8 cellular contexts compared by ENCODE assay signal in the genomic region with DNA sequence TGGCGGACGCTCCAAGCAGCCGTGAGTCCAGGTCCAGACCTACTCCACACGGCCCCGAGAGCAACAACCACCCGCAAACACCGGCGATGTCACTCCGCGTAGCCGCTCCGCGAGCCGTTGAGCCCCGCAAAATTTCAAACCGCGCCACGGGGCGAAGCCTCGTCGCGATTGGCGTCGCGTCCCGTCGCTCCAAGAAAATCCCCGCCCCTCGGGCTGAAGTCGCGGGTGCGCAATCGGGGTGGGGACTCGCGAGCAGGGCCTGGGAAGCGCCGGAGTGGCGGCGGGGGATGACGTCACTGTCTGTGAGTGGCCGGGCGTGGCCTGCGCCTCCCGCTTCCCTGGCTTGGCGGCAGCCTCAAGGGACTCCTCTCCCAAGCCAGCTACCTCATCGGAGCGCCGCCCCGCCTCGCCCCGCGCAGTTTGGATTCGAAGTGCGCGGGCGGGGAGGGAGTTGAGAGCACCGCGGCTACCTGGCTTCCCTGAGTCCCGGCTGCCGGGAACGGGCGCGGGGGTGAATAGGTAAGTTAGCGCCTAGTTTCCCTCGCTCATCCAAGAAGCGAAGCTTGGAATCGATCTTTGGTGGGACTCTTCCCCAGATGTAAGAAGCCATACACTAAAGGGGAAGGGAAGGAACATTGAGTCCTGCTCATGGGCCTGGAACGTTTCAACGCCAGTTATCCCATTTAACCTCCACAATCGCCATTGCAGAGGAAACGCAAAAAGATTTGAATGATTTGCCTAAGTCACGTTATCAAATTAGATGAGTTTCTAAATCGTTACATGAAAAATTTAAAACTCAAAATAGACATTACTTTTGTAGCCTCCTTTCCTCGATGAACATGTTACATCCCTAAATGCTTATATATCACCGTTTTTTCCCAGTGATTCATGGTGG. TPM values are rescaled to one million over a fixed set of nuclear protein-coding genes. Genes with fewer than 3 reads are reported as not detected.
DNase-seq lines count a peak whose midpoint lies in the region; ATAC-seq and TF ChIP-seq lines count a peak whose summit lies in the region.

A gene with protein sequence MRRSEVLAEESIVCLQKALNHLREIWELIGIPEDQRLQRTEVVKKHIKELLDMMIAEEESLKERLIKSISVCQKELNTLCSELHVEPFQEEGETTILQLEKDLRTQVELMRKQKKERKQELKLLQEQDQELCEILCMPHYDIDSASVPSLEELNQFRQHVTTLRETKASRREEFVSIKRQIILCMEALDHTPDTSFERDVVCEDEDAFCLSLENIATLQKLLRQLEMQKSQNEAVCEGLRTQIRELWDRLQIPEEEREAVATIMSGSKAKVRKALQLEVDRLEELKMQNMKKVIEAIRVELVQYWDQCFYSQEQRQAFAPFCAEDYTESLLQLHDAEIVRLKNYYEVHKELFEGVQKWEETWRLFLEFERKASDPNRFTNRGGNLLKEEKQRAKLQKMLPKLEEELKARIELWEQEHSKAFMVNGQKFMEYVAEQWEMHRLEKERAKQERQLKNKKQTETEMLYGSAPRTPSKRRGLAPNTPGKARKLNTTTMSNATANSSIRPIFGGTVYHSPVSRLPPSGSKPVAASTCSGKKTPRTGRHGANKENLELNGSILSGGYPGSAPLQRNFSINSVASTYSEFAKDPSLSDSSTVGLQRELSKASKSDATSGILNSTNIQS (minus strand): TSS at position 119 of the 895 bp plus-strand sequence. CDS start 118 bp downstream, at position 1.

- H3K36me3 ChIP-seq in BE2C (peaks cover 14% of the 10 kb centered on the region), colonic mucosa (no peaks in the 10 kb centered on the region)

- peak within 1 kb of the TSS; percentile 82 for H3K4me3 ChIP-seq in BE2C (ENCODE audit: low read depth, low read length)
- H3K4me3 ChIP-seq in colonic mucosa = peak within 1 kb of the TSS; percentile 99

- intact Hi-C loops in colonic mucosa (cut with DNase I) = no loop called here

- H3K27ac ChIP-seq in colonic mucosa (peak within 1 kb of the TSS; percentile 71), layer of hippocampus (ENCODE audit: low read depth, low read length) (peak within 1 kb of the TSS; percentile 60)

- H3K4me1 ChIP-seq in BE2C = no peaks in the 10 kb centered on the region
- peaks cover 6% of the 10 kb centered on the region for H3K4me1 ChIP-seq in colonic mucosa

- peak within 1 kb of the TSS; percentile 88 to 98 for H3K9ac ChIP-seq in colonic mucosa (ENCODE audit: low read depth in 2 of 2, low read length in 2 of 2)

- TF ChIP-seq CTCF in BE2C (IDR thresholded peaks at IDR 0.05; ENCODE audit: low read depth, low read length) (no peak), colonic mucosa (IDR thresholded peaks at IDR 0.05) (no peak)

- peak; percentile 96 for ATAC-seq in HG03460 (IDR thresholded peaks at IDR 0.05; ENCODE audit: unreplicated experiment)

- no peaks in the 10 kb centered on the region for H3K27me3 ChIP-seq in BE2C
- no peaks in the 10 kb centered on the region for H3K27me3 ChIP-seq in colonic mucosa
- no peaks in the 10 kb centered on the region for H3K27me3 ChIP-seq in layer of hippocampus (ENCODE audit: control insufficient read depth, insufficient read depth, low read length)

- H3K9me3 ChIP-seq in BE2C = no peaks in the 10 kb centered on the region
- no peaks in the 10 kb centered on the region for H3K9me3 ChIP-seq in colonic mucosa

- peak; percentile 99 for DNase-seq in BE2C
- DNase-seq in GM19240 (ENCODE audit: insufficient read length, low spot score) = peak; percentile 94
- peak; percentile 95 to 99 for DNase-seq in NCI-H526 (lab: John Stamatoyannopoulos, UW)
- peak; percentile 99 for DNase-seq in activated CD4-positive, alpha-beta T cell treated with anti-CD3 and anti-CD28 coated beads for 48 hours
- DNase-seq in colonic mucosa = peak; percentile 98
- DNase-seq in stimulated activated CD4-positive, alpha-beta T cell treated with anti-CD3 and anti-CD28 coated beads, Interleukin-1b, Interleukin-23, amount 100 ng/mL, for 4 hours (ENCODE audit: low read depth in 2 of 2) = peak; percentile 94 to 96

RNA-seq across cellular contexts. Expression of the gene that starts here (rescaled TPM):
- polyA plus RNA-seq in BE2C (2012; ENCODE audit: insufficient read depth, insufficient read length, low read depth) = 71.9 TPM
- total RNA-seq in colonic mucosa = 100 to 1,000 TPM in 1 of 2 donors, 10 to 100 TPM in 1; 44.3 to 114 TPM

Comparison
In these comparisons a context has a peak if more than half of its experiments do, and no peak if none do; other contexts are left out.
1. Peak in every context shown above with its lines: DNase-seq, ATAC-seq, H3K4me3 ChIP-seq and H3K27ac ChIP-seq.